8 cellular contexts compared by ENCODE assay signal in the genomic region with DNA sequence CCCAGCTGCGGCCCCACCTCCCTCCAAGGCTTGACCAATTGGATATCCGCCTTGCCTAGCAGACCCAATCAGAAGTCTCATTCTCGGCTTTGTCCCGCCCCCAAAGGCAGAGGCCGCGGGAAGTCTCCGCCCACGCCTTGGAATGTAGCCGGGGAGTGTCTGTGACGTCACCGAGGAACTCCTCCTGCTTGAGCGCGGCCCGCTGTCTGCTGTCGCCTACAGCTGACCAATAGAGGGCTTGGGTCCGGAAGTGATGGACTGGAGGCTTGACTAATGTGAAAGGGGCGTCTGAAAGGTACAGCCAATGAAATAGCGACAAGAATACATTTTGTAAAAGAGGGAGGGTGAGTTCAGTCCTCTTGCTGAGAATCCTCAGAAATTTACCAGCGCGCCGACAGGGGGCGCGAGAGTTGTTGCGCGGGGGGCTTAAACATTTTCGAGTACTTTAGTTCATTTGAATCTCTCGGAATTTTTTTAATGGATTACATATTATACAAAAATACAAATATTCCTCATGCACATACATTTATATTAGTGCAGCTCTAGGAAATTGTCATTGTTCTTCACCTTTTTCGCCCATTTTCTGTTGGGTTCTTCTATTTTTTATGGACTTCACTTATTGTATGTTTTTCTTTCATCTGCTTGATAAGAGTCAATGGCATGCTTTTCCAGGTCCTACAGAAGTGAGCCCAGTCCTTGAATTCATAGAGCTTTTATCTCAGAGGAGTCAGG.
A peak's percentile ranks its signal among the peaks of the same experiment; 100 is the strongest.
DNase-seq lines count a peak whose midpoint lies in the region; ATAC-seq and TF ChIP-seq lines count a peak whose summit lies in the region.

No MANE protein-coding gene starts in this region.

- TF ChIP-seq CTCF in NB4 (IDR thresholded peaks at IDR 0.05; ENCODE audit: low read depth, low read length), result peak; percentile 95

- peak overlapping the region; percentile 83 for H3K27ac Mint-ChIP-seq in activated naive CD4-positive, alpha-beta T cell treated with anti-CD3 and anti-CD28 coated beads, Interleukin-2, amount 50 U/mL, for 24 hours

- ATAC-seq in HG02588 (IDR thresholded peaks at IDR 0.05; ENCODE audit: unreplicated experiment), result peak; percentile 96

- H3K27ac ChIP-seq in SK-N-MC, result peak overlapping the region; percentile 30; the same call in 1 of the 2 replicates

- H3K36me3 ChIP-seq in SK-N-MC (ENCODE audit: insufficient read depth, low read length), result no peaks in the 10 kb centered on the region

- no peaks in the 10 kb centered on the region for H3K9me3 Mint-ChIP-seq in activated naive CD4-positive, alpha-beta T cell treated with anti-CD3 and anti-CD28 coated beads, Interleukin-2, amount 50 U/mL, for 24 hours

- peak overlapping the region; percentile 73 for H3K4me3 ChIP-seq in NB4 (ENCODE audit: low read depth, low read length)
- peak overlapping the region; percentile 90 for H3K4me3 ChIP-seq in SK-N-MC

- H3K4me1 Mint-ChIP-seq in activated naive CD4-positive, alpha-beta T cell treated with anti-CD3 and anti-CD28 coated beads, Interleukin-2, amount 50 U/mL, for 24 hours, result peaks cover 46% of the 10 kb centered on the region

- no peaks in the 10 kb centered on the region for H3K36me3 Mint-ChIP-seq in activated naive CD4-positive, alpha-beta T cell treated with anti-CD3 and anti-CD28 coated beads, Interleukin-2, amount 50 U/mL, for 24 hours

- H3K27me3 Mint-ChIP-seq in activated naive CD4-positive, alpha-beta T cell treated with anti-CD3 and anti-CD28 coated beads, Interleukin-2, amount 50 U/mL, for 24 hours, result no peaks in the 10 kb centered on the region

- peak overlapping the region; percentile 95 for H3K4me3 Mint-ChIP-seq in activated naive CD4-positive, alpha-beta T cell treated with anti-CD3 and anti-CD28 coated beads, Interleukin-2, amount 50 U/mL, for 24 hours

- DNase-seq in GM04504 (ENCODE audit: low read depth), result peak; percentile 100
- DNase-seq in NB4 (ENCODE audit: low read depth), result peak; percentile 100
- DNase-seq in SK-N-MC (ENCODE audit: low read depth, low spot score), result peak; percentile 99
- DNase-seq in globus pallidus (ENCODE audit: low spot score), result peak; percentile 100
- peak; percentile 100 for DNase-seq in non-pigmented ciliary epithelial cell (ENCODE audit: low read depth)
- DNase-seq in superior temporal gyrus (ENCODE audit: extremely low spot score), result peak; percentile 100

- H3K9me3 ChIP-seq in SK-N-MC (ENCODE audit: low read depth, low read length), result no peaks in the 10 kb centered on the region

- H3K9ac ChIP-seq in SK-N-MC (ENCODE audit: insufficient read length), result peak overlapping the region; percentile 38

- TF ChIP-seq POLR2A in NB4 (IDR thresholded peaks at IDR 0.05; ENCODE audit: extremely low read depth, insufficient read length), result no peak

Comparison
In these comparisons a context has a peak if more than half of its experiments do, and no peak if none do; other contexts are left out.
1. Peak in every context shown above with its lines: DNase-seq, ATAC-seq, H3K4me3 ChIP-seq and H3K27ac ChIP-seq.